Comparison of ENCODE assay signal across 8 cellular contexts in genomic region chr15:45587861-45588170, GRCh38. TPM values are rescaled to one million over a fixed set of nuclear protein-coding genes. Genes with fewer than 3 reads are reported as not detected.
DNase-seq lines count a peak whose midpoint lies in the region; ATAC-seq and TF ChIP-seq lines count a peak whose summit lies in the region.

No MANE protein-coding gene starts in this region.

- no peak for TF ChIP-seq CTCF in HEK293 (tag by site-specific recombination; IDR thresholded peaks at IDR 0.05)
- no peak for TF ChIP-seq CTCF in spleen (IDR thresholded peaks at IDR 0.05 in 8 of 11, conservative IDR thresholded peaks at IDR 0.05 in 3 of 11)

- H3K36me3 ChIP-seq in HEK293 (ENCODE audit: control insufficient read depth in 2 of 2, insufficient read depth in 1 of 2, low read length in 2 of 2): peaks cover 0 to 6% of the 10 kb centered on the region in 2 experiments; a peak in 1 of 3 replicates
- H3K36me3 ChIP-seq in iPS DF 6.9 (ENCODE audit: control insufficient read depth, insufficient read depth, low read length): no peaks in the 10 kb centered on the region
- H3K36me3 ChIP-seq in spleen: peaks cover 0 to 9% (median 0%) of the 10 kb centered on the region in 6 donors

- ATAC-seq in activated CD8-positive, alpha-beta T cell treated with anti-CD3 and anti-CD28 coated beads, Interleukin-2, amount 10 ng/mL, durations not matched to agents 7 days and 5 days: no peak
- ATAC-seq in GM18858 (IDR thresholded peaks at IDR 0.05; ENCODE audit: unreplicated experiment) (no peak), GM18909 (IDR thresholded peaks at IDR 0.05; ENCODE audit: poor library complexity, unreplicated experiment) (no peak)

- peak overlapping the region; percentile 67 for H3K27ac ChIP-seq in HEK293 (ENCODE audit: extremely low read depth, low read depth, low read length)
- H3K27ac ChIP-seq in iPS DF 6.9 (ENCODE audit: low read length): no peak overlapping the region
- peak overlapping the region; percentile 96 to 100 (median 99) for H3K27ac ChIP-seq in spleen

- POLR2A ChIA-PET in HEK293 (lab: Yijun Ruan, JAX): interaction anchor here (0.7 to 1.9 kb wide), 3 partner anchors 15 to 186 kb away, joined by 3 to 7 read pairs (median 4); a partner anchor contains a TSS
- POLR2A ChIA-PET in activated CD8-positive, alpha-beta T cell treated with anti-CD3 and anti-CD28 coated beads, Interleukin-2, amount 10 ng/mL, durations not matched to agents 7 days and 5 days (lab: Charles Lee): interaction anchor here (0.8 to 3.2 kb wide), 14 partner anchors 9 to 389 kb away, joined by 3 to 35 read pairs (median 6); partner anchors contain the start of gene SQOR

- H3K27me3 Mint-ChIP-seq in activated CD8-positive, alpha-beta T cell treated with anti-CD3 and anti-CD28 coated beads, Interleukin-2, amount 10 ng/mL, durations not matched to agents 7 days and 5 days (ENCODE audit: low read depth): no peaks in the 10 kb centered on the region

- peaks cover 46% of the 10 kb centered on the region for H3K4me1 Mint-ChIP-seq in activated CD8-positive, alpha-beta T cell treated with anti-CD3 and anti-CD28 coated beads, Interleukin-2, amount 10 ng/mL, durations not matched to agents 7 days and 5 days (ENCODE audit: low read depth)

- no peaks in the 10 kb centered on the region for H3K9me3 Mint-ChIP-seq in activated CD8-positive, alpha-beta T cell treated with anti-CD3 and anti-CD28 coated beads, Interleukin-2, amount 10 ng/mL, durations not matched to agents 7 days and 5 days (ENCODE audit: insufficient read depth)

- WGBS in iPS DF 6.9 (ENCODE audit: insufficient coverage, insufficient read length): no CpG with 5 or more reads among the region's 4 CpGs
- 0 to 1% (median 0%) methylated on average over 4 of the region's 4 CpGs for WGBS in spleen, 5 donors

- H3K36me3 Mint-ChIP-seq in activated CD8-positive, alpha-beta T cell treated with anti-CD3 and anti-CD28 coated beads, Interleukin-2, amount 10 ng/mL, durations not matched to agents 7 days and 5 days (ENCODE audit: low read depth): peaks cover 11% of the 10 kb centered on the region

- intact Hi-C loops in spleen (cut with DNase I; ENCODE audit: low total_unique reads): loop anchor here (10.0 kb wide), 1 partner anchor 63 kb away; the partner anchor contains the start of gene SLC30A4

- DNase-seq in activated CD8-positive, alpha-beta T cell treated with anti-CD3 and anti-CD28 coated beads, Interleukin-2, amount 10 ng/mL, durations not matched to agents 7 days and 5 days: no peak
- DNase-seq in iPS DF 6.9 (ENCODE audit: low read depth, low spot score) (no peak), spleen (no peak), ureter (ENCODE audit: low spot score) (no peak), cortex of kidney (lab: John Stamatoyannopoulos, UW) (no peak)

- TF ChIP-seq POLR2A in spleen (IDR thresholded peaks at IDR 0.05): no peak

- peaks cover 3% of the 10 kb centered on the region; the same call in 1 of the 2 replicates for H3K4me1 ChIP-seq in HEK293 (ENCODE audit: control insufficient read depth, insufficient read depth, low read length)
- no peaks in the 10 kb centered on the region for H3K4me1 ChIP-seq in iPS DF 6.9 (ENCODE audit: control insufficient read depth, insufficient read depth, low read length)
- peaks cover 33 to 82% (median 59%) of the 10 kb centered on the region in 6 donors for H3K4me1 ChIP-seq in spleen

- peak overlapping the region; percentile 100 for H3K27ac Mint-ChIP-seq in activated CD8-positive, alpha-beta T cell treated with anti-CD3 and anti-CD28 coated beads, Interleukin-2, amount 10 ng/mL, durations not matched to agents 7 days and 5 days

- CTCF ChIA-PET in HEK293 (lab: Yijun Ruan, JAX): interaction anchor here (1.0 to 2.3 kb wide), 3 partner anchors 15 to 158 kb away, joined by 3 to 8 read pairs (median 4); no protein-coding TSS in a partner anchor
- CTCF ChIA-PET in activated CD8-positive, alpha-beta T cell treated with anti-CD3 and anti-CD28 coated beads, Interleukin-2, amount 10 ng/mL, durations not matched to agents 7 days and 5 days (lab: Charles Lee): interaction anchor here (0.7 to 8.1 kb wide), 10 partner anchors 9 to 191 kb away, joined by 3 to 84 read pairs (median 8); partner anchors contain the start of gene SQOR

- peak overlapping the region; percentile 88 for H3K4me3 ChIP-seq in HEK293 (ENCODE audit: low read depth, low read length)
- peak overlapping the region; percentile 79; the same call in 1 of the 2 replicates for H3K4me3 ChIP-seq in iPS DF 6.9 (ENCODE audit: low read length)
- peak overlapping the region; percentile 58 to 91 (median 68) for H3K4me3 ChIP-seq in spleen

- peak overlapping the region; percentile 99 for H3K4me3 Mint-ChIP-seq in activated CD8-positive, alpha-beta T cell treated with anti-CD3 and anti-CD28 coated beads, Interleukin-2, amount 10 ng/mL, durations not matched to agents 7 days and 5 days

- H3K27me3 ChIP-seq in iPS DF 6.9 (ENCODE audit: control insufficient read depth, insufficient read depth, low read length) (no peaks in the 10 kb centered on the region), spleen (replicated peaks in 1 of 7) (no peaks in the 10 kb centered on the region)

- H3K9me3 ChIP-seq in HEK293 (ENCODE audit: control insufficient read depth, insufficient read depth, low read depth, low read length): no peaks in the 10 kb centered on the region
- H3K9me3 ChIP-seq in iPS DF 6.9 (ENCODE audit: control insufficient read depth, insufficient read depth, low read length): no peaks in the 10 kb centered on the region
- no peaks in the 10 kb centered on the region for H3K9me3 ChIP-seq in spleen

TF ChIP-seq in HEK293, 187 proteins besides CTCF, POLR2A, EP300 and RAD21 (continues in another document):
- TF ChIP-seq ZNF513 (tag by site-specific recombination; IDR thresholded peaks at IDR 0.05): no peak
- no peak for TF ChIP-seq KLF7 (tag by site-specific recombination; IDR thresholded peaks at IDR 0.05; ENCODE audit: borderline replicate concordance)
- no peak for TF ChIP-seq ZNF785 (tag by site-specific recombination; IDR thresholded peaks at IDR 0.05)
- TF ChIP-seq ZNF133 (tag by site-specific recombination; IDR thresholded peaks at IDR 0.05): no peak
- TF ChIP-seq ZNF239 (tag by site-specific recombination; IDR thresholded peaks at IDR 0.05): no peak
- TF ChIP-seq ZNF280D (tag by site-specific recombination; IDR thresholded peaks at IDR 0.05): no peak
- TF ChIP-seq ZNF2 (tag by site-specific recombination; IDR thresholded peaks at IDR 0.05): no peak
- TF ChIP-seq SP3 (tag by site-specific recombination; IDR thresholded peaks at IDR 0.05): no peak
- no peak for TF ChIP-seq ZNF274 (IDR thresholded peaks at IDR 0.05; ENCODE audit: low read length)
- TF ChIP-seq ZNF274 (tag by site-specific recombination; IDR thresholded peaks at IDR 0.05; ENCODE audit: borderline replicate concordance): no peak

RNA-seq across cellular contexts. Expression of gene BLOC1S6, which starts 0.6 kb away (rescaled TPM):
- total RNA-seq in activated CD8-positive, alpha-beta T cell treated with anti-CD3 and anti-CD28 coated beads, Interleukin-2, amount 10 ng/mL, durations not matched to agents 7 days and 5 days: 10 to 100 TPM; 32.9 to 35.2 TPM
- total RNA-seq in spleen: 10 to 100 TPM; 43.1 to 67.3 (median 50.7) TPM
- polyA plus RNA-seq in spleen: 10 to 100 TPM; 18.6 to 30.5 (median 20.8) TPM
- 34.1 TPM for total RNA-seq in ureter

RNA-seq across cellular contexts. Expression of gene SQOR, which starts 47.0 kb away (rescaled TPM):
- total RNA-seq in activated CD8-positive, alpha-beta T cell treated with anti-CD3 and anti-CD28 coated beads, Interleukin-2, amount 10 ng/mL, durations not matched to agents 7 days and 5 days: 10 to 100 TPM; 75.8 to 79.6 TPM
- total RNA-seq in spleen (10 to 100 TPM; 52.2 to 79.6 (median 62.2) TPM), ureter (51.6 TPM)
- polyA plus RNA-seq in spleen: 10 to 100 TPM; 21.5 to 39.7 (median 29.1) TPM
